In the genomic region with DNA sequence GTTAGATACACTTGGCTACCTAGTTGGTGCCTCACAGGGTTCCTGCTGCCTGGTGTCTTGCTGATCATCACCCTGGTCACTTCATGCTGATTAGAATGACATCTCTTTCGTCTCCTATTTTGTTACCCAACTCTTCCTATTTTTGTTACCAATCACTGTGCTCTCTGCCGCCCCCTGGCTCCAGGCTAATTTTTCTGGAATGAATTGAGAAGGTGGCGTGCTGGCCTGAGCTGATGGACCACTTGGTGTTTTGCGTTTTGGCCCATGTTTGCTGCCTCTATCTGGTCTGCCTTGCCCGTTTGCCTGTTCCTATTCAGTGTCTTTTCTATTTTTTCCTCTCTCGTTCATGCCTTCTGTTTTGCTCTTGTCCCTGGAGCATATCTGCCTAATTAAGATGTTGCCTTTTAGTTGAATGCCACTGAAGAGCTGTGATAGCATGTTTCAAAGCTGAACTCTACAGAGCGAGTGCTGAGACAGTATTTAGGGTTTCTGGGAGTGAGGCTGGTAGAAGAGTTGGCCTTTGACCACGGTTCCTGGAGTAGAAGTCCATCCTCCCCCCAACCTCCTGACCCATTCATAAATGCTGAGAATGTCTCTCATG, we compare ENCODE assay signal across 7 cellular contexts. TPM values are rescaled to one million over a fixed set of nuclear protein-coding genes. Genes with fewer than 3 reads are reported as not detected.
A peak's percentile ranks its signal among the peaks of the same experiment; 100 is the strongest.
DNase-seq lines count a peak whose midpoint lies in the region; ATAC-seq and TF ChIP-seq lines count a peak whose summit lies in the region.

No MANE protein-coding gene starts in this region.

- H3K4me3 Mint-ChIP-seq in activated naive CD4-positive, alpha-beta T cell treated with anti-CD3 and anti-CD28 coated beads, Interleukin-2, amount 10 ng/mL, durations not matched to agents 7 days and 5 days: no peak overlapping the region

- peaks cover 38% of the 10 kb centered on the region for H3K4me1 Mint-ChIP-seq in activated naive CD4-positive, alpha-beta T cell treated with anti-CD3 and anti-CD28 coated beads, Interleukin-2, amount 10 ng/mL, durations not matched to agents 7 days and 5 days

- no peaks in the 10 kb centered on the region for H3K27me3 ChIP-seq in right atrium auricular region

- peaks cover 0 to 20% of the 10 kb centered on the region in 2 donors for H3K4me1 ChIP-seq in right atrium auricular region

- H3K36me3 ChIP-seq in right atrium auricular region: peaks cover 71% of the 10 kb centered on the region

- H3K27me3 Mint-ChIP-seq in activated naive CD4-positive, alpha-beta T cell treated with anti-CD3 and anti-CD28 coated beads, Interleukin-2, amount 10 ng/mL, durations not matched to agents 7 days and 5 days: no peaks in the 10 kb centered on the region

- TF ChIP-seq CTCF in GM12864 (IDR thresholded peaks at IDR 0.05; ENCODE audit: low read depth, low read length, missing control alignments) (peak; percentile 76), right atrium auricular region (IDR thresholded peaks at IDR 0.05) (peak; percentile 65 to 79)

- H3K9me3 ChIP-seq in right atrium auricular region: no peaks in the 10 kb centered on the region

- CTCF ChIA-PET in activated naive CD4-positive, alpha-beta T cell treated with anti-CD3 and anti-CD28 coated beads, Interleukin-2, amount 10 ng/mL, durations not matched to agents 7 days and 5 days (lab: Charles Lee): interaction anchor here (0.9 to 12.1 kb wide), 10 partner anchors 10 to 525 kb away, joined by 3 to 152 read pairs (median 8); a partner anchor contains a TSS

- no peak for DNase-seq in GM12864 (ENCODE audit: low read depth)
- DNase-seq in NCI-H69 (lab: John Stamatoyannopoulos, UW): peak; percentile 39
- DNase-seq in activated naive CD4-positive, alpha-beta T cell treated with anti-CD3 and anti-CD28 coated beads, Interleukin-2, amount 10 ng/mL, durations not matched to agents 7 days and 5 days: peak; percentile 74
- peak; percentile 75 for DNase-seq in right atrium auricular region (ENCODE audit: low spot score)
- peak; percentile 76 for DNase-seq in stimulated activated CD8-positive, alpha-beta memory T cell treated with anti-CD3 and anti-CD28 coated beads, Interleukin-4, amount 100 ng/mL, for 48 hours

- H3K9me3 Mint-ChIP-seq in activated naive CD4-positive, alpha-beta T cell treated with anti-CD3 and anti-CD28 coated beads, Interleukin-2, amount 10 ng/mL, durations not matched to agents 7 days and 5 days: no peaks in the 10 kb centered on the region

- no peak overlapping the region for H3K4me3 ChIP-seq in GM12864 (ENCODE audit: low read depth, low read length)
- no peak overlapping the region for H3K4me3 ChIP-seq in right atrium auricular region

- H3K36me3 Mint-ChIP-seq in activated naive CD4-positive, alpha-beta T cell treated with anti-CD3 and anti-CD28 coated beads, Interleukin-2, amount 10 ng/mL, durations not matched to agents 7 days and 5 days: peaks cover 45% of the 10 kb centered on the region

- peak overlapping the region; percentile 35 for H3K27ac Mint-ChIP-seq in activated naive CD4-positive, alpha-beta T cell treated with anti-CD3 and anti-CD28 coated beads, Interleukin-2, amount 10 ng/mL, durations not matched to agents 7 days and 5 days

- ATAC-seq in HG02642 (IDR thresholded peaks at IDR 0.05; ENCODE audit: poor library complexity, unreplicated experiment) (no peak), HG02981 (IDR thresholded peaks at IDR 0.05; ENCODE audit: unreplicated experiment) (no peak)

- no peak overlapping the region for H3K27ac ChIP-seq in right atrium auricular region

RNA-seq across cellular contexts. Expression of a gene that starts 5.9 kb away (rescaled TPM):
- 100 to 1,000 TPM; 155 to 256 TPM for total RNA-seq in right atrium auricular region

RNA-seq across cellular contexts. Expression of a gene that starts 12.4 kb away (rescaled TPM):
- total RNA-seq in right atrium auricular region: 10 to 100 TPM; 14.4 to 22.1 TPM

RNA-seq across cellular contexts. Expression of a gene that starts 18.1 kb away (rescaled TPM):
- total RNA-seq in right atrium auricular region: 100 to 1,000 TPM in 1 of 2 donors, 10 to 100 TPM in 1; 88.1 to 135 TPM

RNA-seq across cellular contexts. Expression of a gene that starts 56.1 kb away (rescaled TPM):
- total RNA-seq in right atrium auricular region: under 1 TPM in 1 of 2 donors, not detected in 1; 0.08 TPM

RNA-seq across cellular contexts. Expression of a gene that starts 57.7 kb away (rescaled TPM):
- total RNA-seq in right atrium auricular region: 10 to 100 TPM in 1 of 2 donors, 1 to 10 TPM in 1; 2.9 to 11.3 TPM
